Comparison of ENCODE assay signal across 1 cellular context in genomic region chr6:63573140-63573898, GRCh38.
TF ChIP-seq lines count a peak whose summit lies in the region.

No MANE protein-coding gene starts in this region.

TF ChIP-seq in GM23338, 12 proteins besides CTCF, POLR2A, EP300 and RAD21 (continued from another document):
- TF ChIP-seq REST (IDR thresholded peaks at IDR 0.05; ENCODE audit: unreplicated experiment) (no peak), POLR2AphosphoS5 (IDR thresholded peaks at IDR 0.05; ENCODE audit: low read depth) (peak; percentile 79), CREB1 (CRISPR knock-in tag; IDR thresholded peaks at IDR 0.05; ENCODE audit: low read depth) (peak; percentile 55), ETS1 (IDR thresholded peaks at IDR 0.05) (no peak)
